8 cellular contexts compared by ENCODE assay signal in genomic region chr19:17448190-17448967, GRCh38. TPM values are rescaled to one million over a fixed set of nuclear protein-coding genes. Genes with fewer than 3 reads are reported as not detected.
A peak's percentile ranks its signal among the peaks of the same experiment; 100 is the strongest.
DNase-seq lines count a peak whose midpoint lies in the region; ATAC-seq and TF ChIP-seq lines count a peak whose summit lies in the region.

TMEM221 (minus strand) TSS chr19:17448668; CDS start chr19:17448462, 206 bp downstream.

- no peak within 1 kb of the TSS for H3K4me3 ChIP-seq in GM12865 (ENCODE audit: low read depth, low read length)

- H3K4me1 Mint-ChIP-seq in activated T-helper 17 cell treated with anti-CD3 and anti-CD28 coated beads, Interleukin-2, amount 50 U/mL, for 72 hours = peaks cover 6% of the 10 kb centered on the region

- peak within 1 kb of the TSS; percentile 19 for H3K4me3 Mint-ChIP-seq in activated T-helper 17 cell treated with anti-CD3 and anti-CD28 coated beads, Interleukin-2, amount 50 U/mL, for 72 hours

- DNase-seq in GM12865 (ENCODE audit: low read depth) (peak; percentile 41), NOMO-1 treated with dmso at 0.1 percent for 144 hours (lab: John Stamatoyannopoulos, UW; ENCODE audit: unreplicated experiment) (peak; percentile 9), germinal center (ENCODE audit: low spot score) (peak; percentile 67), retina (peak; percentile 53), NCI-H2107 (lab: John Stamatoyannopoulos, UW) (no peak), NCI-H1436 (lab: John Stamatoyannopoulos, UW) (no peak)

- TF ChIP-seq CTCF in GM12865 (IDR thresholded peaks at IDR 0.05; ENCODE audit: insufficient read depth, low read depth, low read length, missing control alignments) = peak; percentile 41

- H3K27me3 Mint-ChIP-seq in activated T-helper 17 cell treated with anti-CD3 and anti-CD28 coated beads, Interleukin-2, amount 50 U/mL, for 72 hours = peaks cover 5% of the 10 kb centered on the region

- H3K27ac Mint-ChIP-seq in activated T-helper 17 cell treated with anti-CD3 and anti-CD28 coated beads, Interleukin-2, amount 50 U/mL, for 72 hours = no peak within 1 kb of the TSS

- no peaks in the 10 kb centered on the region for H3K9me3 Mint-ChIP-seq in activated T-helper 17 cell treated with anti-CD3 and anti-CD28 coated beads, Interleukin-2, amount 50 U/mL, for 72 hours

- no peaks in the 10 kb centered on the region for H3K36me3 Mint-ChIP-seq in activated T-helper 17 cell treated with anti-CD3 and anti-CD28 coated beads, Interleukin-2, amount 50 U/mL, for 72 hours (ENCODE audit: low read depth)

- peak; percentile 44 for ATAC-seq in activated T-helper 17 cell treated with anti-CD3 and anti-CD28 coated beads, Interleukin-2, amount 50 U/mL, for 72 hours (replicated peaks)
- ATAC-seq in GM18498 (IDR thresholded peaks at IDR 0.05; ENCODE audit: unreplicated experiment) = no peak

RNA-seq across cellular contexts. Expression of gene TMEM221, which starts in this region (rescaled TPM):
- not detected for total RNA-seq in activated T-helper 17 cell treated with anti-CD3 and anti-CD28 coated beads, Interleukin-2, amount 50 U/mL, for 72 hours

Comparison
In these comparisons a context has a peak if more than half of its experiments do, and no peak if none do; other contexts are left out.
1. Peak in ATAC-seq in activated T-helper 17 cell treated with anti-CD3 and anti-CD28 coated beads, Interleukin-2, amount 50 U/mL, for 72 hours; RNA of the gene not detected or under 1 TPM.
2. DNase-seq: peak in GM12865 (single experiment), NOMO-1 treated with dmso at 0.1 percent for 144 hours (single experiment), germinal center (single experiment) and retina (single experiment); none in NCI-H2107 (single experiment) and NCI-H1436 (single experiment).